19 cellular contexts compared by ENCODE assay signal in genomic region chr2:121558329-121558728, GRCh38. TPM values are rescaled to one million over a fixed set of nuclear protein-coding genes. Genes with fewer than 3 reads are reported as not detected.
DNase-seq lines count a peak whose midpoint lies in the region; ATAC-seq and TF ChIP-seq lines count a peak whose summit lies in the region.
"Had no signal": no experiment of that assay in that cellular context is flagged by ENCODE, and none has a peak within 500 bp of the region (broad histone marks: within the 10 kb centered on the region; RNA-seq: fewer than 3 reads in every experiment).

No MANE protein-coding gene starts in this region.

- H3K4me2 ChIP-seq in SU-DHL-6 (ENCODE audit: low read depth, low read length, poor library complexity, severe bottlenecking) = peak overlapping the region; percentile 43

- no peak overlapping the region for H3K27ac ChIP-seq in SU-DHL-6 (ENCODE audit: low read depth, low read length)
- no peak overlapping the region for H3K27ac ChIP-seq in body of pancreas
- no peak overlapping the region for H3K27ac ChIP-seq in coronary artery

- H2AFZ ChIP-seq in SU-DHL-6 (ENCODE audit: low read depth, low read length, severe bottlenecking) = no peak overlapping the region

- H3K4me3 ChIP-seq in SU-DHL-6 (ENCODE audit: insufficient read depth, low read length, poor library complexity, severe bottlenecking) (no peak overlapping the region), body of pancreas (no peak overlapping the region), coronary artery (no peak overlapping the region)

- H3K79me2 ChIP-seq in SU-DHL-6 (ENCODE audit: insufficient read depth, low read length) = peaks cover 32% of the 10 kb centered on the region

- peaks cover 4% of the 10 kb centered on the region; the same call in 1 of the 2 replicates for H3F3A ChIP-seq in SU-DHL-6 (ENCODE audit: insufficient read depth)

- H3K9ac ChIP-seq in SU-DHL-6 (ENCODE audit: low read length) = no peak overlapping the region

- intact Hi-C loops in body of pancreas (cut with DNase I) = no loop called here

- DNase-seq in body of pancreas (no peak), iPS-NIHi11 (ENCODE audit: low spot score) (no peak), coronary artery (ENCODE audit: low spot score) (no peak), NCI-H526 (lab: John Stamatoyannopoulos, UW) (no peak)
- DNase-seq: activated CD4-positive, alpha-beta T cell treated with anti-CD3 and anti-CD28 coated beads for 1 hour; activated CD8-positive, alpha-beta memory T cell treated with anti-CD3 and anti-CD28 coated beads, Interleukin-2, amount 50 U/mL, for 4 hours; NCI-H1930; NCI-H524 treated with DMSO at 0.1 percent for 48 hours; RPMI8226; stimulated activated CD4-positive, alpha-beta T cell treated with anti-CD3 and anti-CD28 coated beads, Interleukin-4, amount 100 ng/mL, for 24 hours; T-helper 1 cell; trophoblast cell had no signal

- WGBS in body of pancreas, 2 donors = 84 to 93% methylated on average over 7 of the region's 7 CpGs

- no peaks in the 10 kb centered on the region for H3K36me3 ChIP-seq in SU-DHL-6 (ENCODE audit: low read length)
- H3K36me3 ChIP-seq in body of pancreas (replicated peaks in 1 of 2; ENCODE audit: insufficient read depth in 1 of 2, low read depth in 2 of 2) = no peaks in the 10 kb centered on the region

- no peak for TF ChIP-seq CTCF in SU-DHL-6 (IDR thresholded peaks at IDR 0.05; ENCODE audit: insufficient read depth, low read length, poor library complexity, severe bottlenecking)
- TF ChIP-seq CTCF in body of pancreas (IDR thresholded peaks at IDR 0.05) = no peak
- TF ChIP-seq CTCF in coronary artery (IDR thresholded peaks at IDR 0.05) = no peak

- H3K9me2 ChIP-seq in SU-DHL-6 (replicated peaks; ENCODE audit: insufficient read depth, low read length) = no peaks in the 10 kb centered on the region

- no peak for TF ChIP-seq POLR2A in body of pancreas (IDR thresholded peaks at IDR 0.05)

- peaks cover 11% of the 10 kb centered on the region for H3K4me1 ChIP-seq in body of pancreas

- H3K27me3 ChIP-seq in SU-DHL-6 (ENCODE audit: low read length) = no peaks in the 10 kb centered on the region
- H3K27me3 ChIP-seq in body of pancreas = no peaks in the 10 kb centered on the region

- H3K9me3 ChIP-seq in SU-DHL-6 (ENCODE audit: insufficient read depth, low read length) (no peaks in the 10 kb centered on the region), body of pancreas (no peaks in the 10 kb centered on the region)

- H4K20me1 ChIP-seq in SU-DHL-6 (ENCODE audit: low read depth, low read length) = no peaks in the 10 kb centered on the region

- ATAC-seq in GM18511 (IDR thresholded peaks at IDR 0.05; ENCODE audit: unreplicated experiment) (peak; percentile 69), GM21737 (IDR thresholded peaks at IDR 0.05; ENCODE audit: unreplicated experiment) (peak; percentile 39), HG03135 (IDR thresholded peaks at IDR 0.05; ENCODE audit: unreplicated experiment) (peak; percentile 57), body of pancreas (no peak)

RNA-seq across cellular contexts. Expression of gene RNU4ATAC, which starts 27.6 kb away (rescaled TPM):
- total RNA-seq in body of pancreas = not detected
- total RNA-seq: kidney epithelial cell, mononuclear cell, omental fat pad had no signal
